Comparison of ENCODE assay signal across 8 cellular contexts in the genomic region with DNA sequence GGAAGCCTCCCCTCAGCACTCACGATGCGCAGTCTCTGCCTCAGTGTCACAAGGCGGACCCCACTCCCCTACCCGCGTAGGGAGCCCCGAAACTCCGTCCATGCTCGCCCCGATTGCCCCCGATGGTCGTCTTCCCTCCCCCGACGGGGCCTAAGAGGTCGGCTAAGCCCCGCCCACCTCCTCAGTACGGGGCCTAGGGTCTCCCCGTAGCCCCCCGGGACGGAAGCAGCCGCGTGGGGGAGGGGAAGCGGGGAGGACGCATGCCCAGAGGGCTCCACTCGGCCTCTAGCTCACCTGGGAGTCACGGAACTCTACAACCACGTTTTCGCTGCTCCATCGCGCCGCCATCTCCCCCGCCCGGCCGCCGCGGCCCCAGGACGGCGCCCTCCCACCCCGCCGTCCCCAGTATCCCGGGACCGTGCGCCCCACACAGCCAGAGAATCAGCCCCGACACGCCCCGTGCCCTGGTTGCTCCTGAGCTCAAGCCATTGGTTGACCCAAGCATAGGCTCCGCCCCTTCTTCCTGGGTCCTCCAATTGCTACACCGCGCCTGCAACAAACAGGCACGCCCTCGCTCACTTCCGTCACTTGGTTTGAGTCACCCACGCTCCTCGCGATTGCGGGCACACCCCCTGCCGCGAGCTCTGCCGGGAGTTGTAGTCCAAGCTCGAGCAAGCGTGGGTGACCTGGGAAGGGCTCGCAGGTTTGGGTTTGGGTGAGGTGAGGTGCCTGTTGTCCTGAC. TPM values are rescaled to one million over a fixed set of nuclear protein-coding genes. Genes with fewer than 3 reads are reported as not detected.
DNase-seq lines count a peak whose midpoint lies in the region; ATAC-seq, FAIRE-seq and TF ChIP-seq lines count a peak whose summit lies in the region.

A gene with protein sequence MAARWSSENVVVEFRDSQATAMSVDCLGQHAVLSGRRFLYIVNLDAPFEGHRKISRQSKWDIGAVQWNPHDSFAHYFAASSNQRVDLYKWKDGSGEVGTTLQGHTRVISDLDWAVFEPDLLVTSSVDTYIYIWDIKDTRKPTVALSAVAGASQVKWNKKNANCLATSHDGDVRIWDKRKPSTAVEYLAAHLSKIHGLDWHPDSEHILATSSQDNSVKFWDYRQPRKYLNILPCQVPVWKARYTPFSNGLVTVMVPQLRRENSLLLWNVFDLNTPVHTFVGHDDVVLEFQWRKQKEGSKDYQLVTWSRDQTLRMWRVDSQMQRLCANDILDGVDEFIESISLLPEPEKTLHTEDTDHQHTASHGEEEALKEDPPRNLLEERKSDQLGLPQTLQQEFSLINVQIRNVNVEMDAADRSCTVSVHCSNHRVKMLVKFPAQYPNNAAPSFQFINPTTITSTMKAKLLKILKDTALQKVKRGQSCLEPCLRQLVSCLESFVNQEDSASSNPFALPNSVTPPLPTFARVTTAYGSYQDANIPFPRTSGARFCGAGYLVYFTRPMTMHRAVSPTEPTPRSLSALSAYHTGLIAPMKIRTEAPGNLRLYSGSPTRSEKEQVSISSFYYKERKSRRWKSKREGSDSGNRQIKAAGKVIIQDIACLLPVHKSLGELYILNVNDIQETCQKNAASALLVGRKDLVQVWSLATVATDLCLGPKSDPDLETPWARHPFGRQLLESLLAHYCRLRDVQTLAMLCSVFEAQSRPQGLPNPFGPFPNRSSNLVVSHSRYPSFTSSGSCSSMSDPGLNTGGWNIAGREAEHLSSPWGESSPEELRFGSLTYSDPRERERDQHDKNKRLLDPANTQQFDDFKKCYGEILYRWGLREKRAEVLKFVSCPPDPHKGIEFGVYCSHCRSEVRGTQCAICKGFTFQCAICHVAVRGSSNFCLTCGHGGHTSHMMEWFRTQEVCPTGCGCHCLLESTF (minus strand): TSS at position 454 of the 742 bp plus-strand sequence. CDS start 106 bp downstream, at position 348.

- H3K9me3 ChIP-seq in pancreas (no peaks in the 10 kb centered on the region), tibial artery (no peaks in the 10 kb centered on the region)

- intact Hi-C loops in Right ventricle myocardium inferior (cut with DNase I) (no loop called here), pancreas (cut with DNase I) (no loop called here), tibial artery (cut with DNase I; ENCODE audit: low total_unique reads) (no loop called here)

- no peaks in the 10 kb centered on the region for H3K36me3 ChIP-seq in pancreas
- no peaks in the 10 kb centered on the region for H3K36me3 ChIP-seq in tibial artery

- TF ChIP-seq CTCF in GM12864 (IDR thresholded peaks at IDR 0.05; ENCODE audit: low read depth, low read length, missing control alignments) (no peak), pancreas (IDR thresholded peaks at IDR 0.05) (no peak), tibial artery (IDR thresholded peaks at IDR 0.05) (no peak)

- 0 to 1% methylated on average over 43 to 61 of the region's 61 CpGs for WGBS in pancreas, 2 donors

- H3K27me3 ChIP-seq in pancreas (no peaks in the 10 kb centered on the region), tibial artery (no peaks in the 10 kb centered on the region)

- H3K27ac ChIP-seq in pancreas (peak within 1 kb of the TSS; percentile 29 to 71 (median 44)), tibial artery (peak within 1 kb of the TSS; percentile 80 to 83)

- peak; percentile 43 for FAIRE-seq in pancreas (lab: Jason Lieb, UNC)

- DNase-seq in GM12864 (ENCODE audit: low read depth) (peak; percentile 99), NCI-H1417 (lab: John Stamatoyannopoulos, UW) (peak; percentile 95 to 99 (median 97)), SW 1271 (lab: John Stamatoyannopoulos, UW) (peak; percentile 99), Right ventricle myocardium inferior (ENCODE audit: missing footprints) (peak; percentile 99), pancreas (peak; percentile 91 to 100 (median 99)), tibial artery (peak; percentile 100)
- DNase-seq in activated naive CD8-positive, alpha-beta T cell treated with anti-CD3 and anti-CD28 coated beads, Interleukin-2, amount 50 U/mL, for 16 hours (ENCODE audit: low read depth, low spot score), result peak; percentile 99

- H3K4me1 ChIP-seq in pancreas, result peaks cover 0 to 3% (median 0%) of the 10 kb centered on the region in 3 donors
- H3K4me1 ChIP-seq in tibial artery, result peaks cover 0 to 21% (median 13%) of the 10 kb centered on the region in 4 donors

- H3K4me3 ChIP-seq in GM12864 (ENCODE audit: low read depth, low read length), result peak within 1 kb of the TSS; percentile 94
- peak within 1 kb of the TSS; percentile 82 to 99 (median 88) for H3K4me3 ChIP-seq in pancreas
- H3K4me3 ChIP-seq in tibial artery, result peak within 1 kb of the TSS; percentile 79 to 90

- ATAC-seq in HG02759 (IDR thresholded peaks at IDR 0.05; ENCODE audit: unreplicated experiment) (peak; percentile 99), Right ventricle myocardium inferior (peak; percentile 99), pancreas (peak; percentile 99 to 100 (median 100))

RNA-seq across cellular contexts. Expression of the gene that starts here (rescaled TPM):
- total RNA-seq in Right ventricle myocardium inferior, result 47.8 TPM
- total RNA-seq in pancreas, result 10 to 100 TPM; 23.0 to 43.7 (median 31.9) TPM
- 10 to 100 TPM; 30.0 to 62.3 TPM for polyA plus RNA-seq in pancreas

Comparison
In these comparisons a context has a peak if more than half of its experiments do, and no peak if none do; other contexts are left out.
1. Peak in every context shown above with its lines: DNase-seq, ATAC-seq, H3K4me3 ChIP-seq and H3K27ac ChIP-seq.